In genomic region chr13:113210834-113211233, GRCh38 we compare ENCODE assay signal across 1 cellular context.
TF ChIP-seq lines count a peak whose summit lies in the region.

No MANE protein-coding gene starts in this region.

TF ChIP-seq in SK-N-SH, 30 proteins besides CTCF, POLR2A, EP300 and RAD21 (continued from another document):
- no peak for TF ChIP-seq USF2 (IDR thresholded peaks at IDR 0.05; ENCODE audit: borderline replicate concordance, low read depth, low read length)
- no peak for TF ChIP-seq RXRA (IDR thresholded peaks at IDR 0.05; ENCODE audit: borderline replicate concordance, low read depth)
- no peak for TF ChIP-seq JUND (IDR thresholded peaks at IDR 0.05)
- no peak for TF ChIP-seq SIN3A (IDR thresholded peaks at IDR 0.05; ENCODE audit: borderline replicate concordance, low read depth, low read length)
- no peak for TF ChIP-seq MAX (IDR thresholded peaks at IDR 0.05; ENCODE audit: low read depth)
- TF ChIP-seq TEAD4 (IDR thresholded peaks at IDR 0.05; ENCODE audit: borderline replicate concordance, insufficient read depth): no peak
- no peak for TF ChIP-seq EZH2phosphoT487 (IDR thresholded peaks at IDR 0.05; ENCODE audit: borderline replicate concordance, low read depth)
- TF ChIP-seq TCF12 (IDR thresholded peaks at IDR 0.05): no peak
- TF ChIP-seq CHD2 (IDR thresholded peaks at IDR 0.05; ENCODE audit: low read length, partially characterized antibody): no peak
